Comparison of ENCODE assay signal across 1 cellular context in genomic region chr7:17599733-17600685, GRCh38.
TF ChIP-seq lines count a peak whose summit lies in the region.

No MANE protein-coding gene starts in this region.

TF ChIP-seq in HepG2, 621 proteins besides CTCF, POLR2A, EP300 and RAD21 (continued from another document and continues in another):
- peak; percentile 28; the same call in 1 of the 2 replicates for TF ChIP-seq NFIC (IDR thresholded peaks at IDR 0.05; ENCODE audit: low read length)
- TF ChIP-seq FLYWCH1 (CRISPR knock-in tag; IDR thresholded peaks at IDR 0.05) = no peak
- TF ChIP-seq MAFK (conservative IDR thresholded peaks at IDR 0.05 in 1 of 2, IDR thresholded peaks at IDR 0.05 in 1 of 2; ENCODE audit: low read length in 2 of 2) = peak in 1 of 2 experiments; percentile 26; a peak in 2 of 4 replicates
- TF ChIP-seq ZNF318 (CRISPR knock-in tag; IDR thresholded peaks at IDR 0.05) = no peak
- TF ChIP-seq HMG20A (CRISPR knock-in tag; IDR thresholded peaks at IDR 0.05; ENCODE audit: borderline replicate concordance) = peak; percentile 74
- no peak for TF ChIP-seq MYNN (CRISPR knock-in tag; IDR thresholded peaks at IDR 0.05; ENCODE audit: low read depth)
- TF ChIP-seq FOXM1 (CRISPR knock-in tag; IDR thresholded peaks at IDR 0.05) = no peak
- no peak for TF ChIP-seq TRIM24 (CRISPR knock-in tag; IDR thresholded peaks at IDR 0.05)
- TF ChIP-seq PCBP1 (IDR thresholded peaks at IDR 0.05; ENCODE audit: borderline replicate concordance, low read depth, low read length) = no peak
- TF ChIP-seq BCLAF1 (IDR thresholded peaks at IDR 0.05) = no peak
- no peak for TF ChIP-seq EHMT2 (IDR thresholded peaks at IDR 0.05; ENCODE audit: borderline replicate concordance, low read depth, low read length)
- TF ChIP-seq ISX (CRISPR knock-in tag; conservative IDR thresholded peaks at IDR 0.05) = no peak
- TF ChIP-seq STAT6 (CRISPR knock-in tag; IDR thresholded peaks at IDR 0.05; ENCODE audit: borderline replicate concordance) = no peak
- no peak for TF ChIP-seq XBP1 (CRISPR knock-in tag; IDR thresholded peaks at IDR 0.05)
- TF ChIP-seq ZNF552 (CRISPR knock-in tag; IDR thresholded peaks at IDR 0.05; ENCODE audit: borderline replicate concordance) = no peak
- peak; percentile 35; the same call in 1 of the 2 replicates for TF ChIP-seq GABPB1 (CRISPR knock-in tag; IDR thresholded peaks at IDR 0.05)
- TF ChIP-seq POLR2G (IDR thresholded peaks at IDR 0.05; ENCODE audit: low read depth, low read length) = no peak
- TF ChIP-seq SMARCC2 (IDR thresholded peaks at IDR 0.05) = no peak
- no peak for TF ChIP-seq SOX6 (IDR thresholded peaks at IDR 0.05)
- peak; percentile 34; the same call in 1 of the 2 replicates for TF ChIP-seq SOX6 (CRISPR knock-in tag; IDR thresholded peaks at IDR 0.05)
- TF ChIP-seq HES4 (CRISPR knock-in tag; IDR thresholded peaks at IDR 0.05; ENCODE audit: borderline replicate concordance) = no peak
- TF ChIP-seq SNAPC5 (CRISPR knock-in tag; IDR thresholded peaks at IDR 0.05; ENCODE audit: borderline replicate concordance) = no peak
- no peak for TF ChIP-seq ONECUT2 (CRISPR knock-in tag; IDR thresholded peaks at IDR 0.05)
- peak; percentile 91 for TF ChIP-seq FOSL2 (CRISPR knock-in tag; IDR thresholded peaks at IDR 0.05)
- no peak for TF ChIP-seq HDAC1 (CRISPR knock-in tag; IDR thresholded peaks at IDR 0.05)
- TF ChIP-seq JUN (CRISPR knock-in tag; IDR thresholded peaks at IDR 0.05) = no peak
- TF ChIP-seq ZZZ3 (CRISPR knock-in tag; IDR thresholded peaks at IDR 0.05; ENCODE audit: borderline replicate concordance) = no peak
- no peak for TF ChIP-seq PHF20 (CRISPR knock-in tag; IDR thresholded peaks at IDR 0.05)
- TF ChIP-seq CBX1 (IDR thresholded peaks at IDR 0.05; ENCODE audit: low read depth) = no peak
- no peak for TF ChIP-seq ZBTB8A (CRISPR knock-in tag; IDR thresholded peaks at IDR 0.05; ENCODE audit: borderline replicate concordance, low read depth)
- no peak for TF ChIP-seq EZH2 (conservative IDR thresholded peaks at IDR 0.05; ENCODE audit: low read depth, low read length)
- no peak for TF ChIP-seq ZNF670 (CRISPR knock-in tag; IDR thresholded peaks at IDR 0.05; ENCODE audit: borderline replicate concordance)
- TF ChIP-seq BHLHE40 (IDR thresholded peaks at IDR 0.05; ENCODE audit: low read length) = no peak
- no peak for TF ChIP-seq HNRNPUL1 (IDR thresholded peaks at IDR 0.05; ENCODE audit: low read depth, low read length)
- TF ChIP-seq PHF21A (CRISPR knock-in tag; IDR thresholded peaks at IDR 0.05) = no peak
- TF ChIP-seq SUZ12 (IDR thresholded peaks at IDR 0.05; ENCODE audit: low read depth, low read length) = no peak
- TF ChIP-seq CENPT (CRISPR knock-in tag; IDR thresholded peaks at IDR 0.05; ENCODE audit: low read depth) = no peak
- TF ChIP-seq ZNF331 (CRISPR knock-in tag; IDR thresholded peaks at IDR 0.05) = no peak
- TF ChIP-seq ZNF740 (CRISPR knock-in tag; IDR thresholded peaks at IDR 0.05) = no peak
- no peak for TF ChIP-seq KLF13 (CRISPR knock-in tag; IDR thresholded peaks at IDR 0.05)
- TF ChIP-seq PRPF4 (IDR thresholded peaks at IDR 0.05; ENCODE audit: low read depth, low read length, poor library complexity, severe bottlenecking) = no peak
- peak; percentile 66; the same call in 1 of the 2 replicates for TF ChIP-seq ARID3A (IDR thresholded peaks at IDR 0.05; ENCODE audit: low read depth, low read length)
- TF ChIP-seq YEATS4 (CRISPR knock-in tag; IDR thresholded peaks at IDR 0.05; ENCODE audit: borderline replicate concordance) = no peak
- no peak for TF ChIP-seq AKNA (CRISPR knock-in tag; IDR thresholded peaks at IDR 0.05; ENCODE audit: borderline replicate concordance)
- no peak; the same call in 1 of the 2 replicates for TF ChIP-seq NR2C2 (CRISPR knock-in tag; IDR thresholded peaks at IDR 0.05; ENCODE audit: borderline replicate concordance)
- TF ChIP-seq NR2F2 (IDR thresholded peaks at IDR 0.05; ENCODE audit: borderline replicate concordance, low read depth) = peak; percentile 46; the same call in 1 of the 2 replicates
- no peak for TF ChIP-seq ZNF253 (CRISPR knock-in tag; IDR thresholded peaks at IDR 0.05; ENCODE audit: borderline replicate concordance)
